ENCODE assay signal across 27 cellular contexts in the genomic region with DNA sequence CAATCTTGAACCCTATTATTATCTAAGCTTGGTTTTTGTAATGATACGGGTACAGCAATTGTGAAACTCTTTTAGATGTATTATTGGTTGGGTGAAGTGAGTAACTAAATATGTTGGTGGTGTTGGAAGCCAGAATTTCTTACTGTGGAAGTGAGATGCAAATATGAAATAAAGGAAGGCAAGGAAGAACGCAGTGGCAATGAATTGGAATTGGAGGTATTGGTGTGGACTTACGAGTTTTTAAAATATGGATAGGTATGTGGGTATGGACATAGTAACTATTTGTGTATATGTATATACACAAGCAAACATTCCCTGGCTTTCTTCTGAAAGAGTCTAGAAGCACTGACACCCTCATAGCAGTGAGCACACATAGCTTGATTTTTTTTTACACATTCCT.
"Had no signal": no experiment of that assay in that cellular context is flagged by ENCODE, and none has a peak within 500 bp of the region (broad histone marks: within the 10 kb centered on the region; RNA-seq: fewer than 3 reads in every experiment).

No MANE protein-coding gene starts in this region.

- ATAC-seq: left colon; left lung; natural killer cell treated with Interleukin-12 subunit alpha and Interleukin-12 subunit beta and Interleukin-15 and Interleukin-18, amount 100 ng/mL, for 72 hours; sciatic nerve; stimulated activated naive B cell treated with anti-CD40 and anti-IgM and Interleukin-4, amounts not matched to agents 10 μg/mL and 1 μg/mL and 100 μg/mL, for 72 hours; stimulated activated naive CD8-positive, alpha-beta T cell treated with anti-CD3 and anti-CD28 coated beads, Interleukin-15, Interleukin-2, amounts not matched to agents 100 U/mL and 50 U/mL, for 24 hours had no signal

- H3K27ac Mint-ChIP-seq: immature natural killer cell; mesothelial cell of epicardium; natural killer cell treated with Interleukin-12 subunit alpha and Interleukin-12 subunit beta and Interleukin-15 and Interleukin-18, amount 100 ng/mL, for 72 hours; progenitor cell of endocrine pancreas; type B pancreatic cell had no signal

- H3K4me1 ChIP-seq: left lung, right atrium auricular region, suprapubic skin, tibial artery, uterus had no signal

- DNase-seq: hypothalamus; immature natural killer cell; kidney; left colon; left lung; mesendoderm; naive B cell; ovary; stimulated activated CD4-positive, alpha-beta T cell treated with anti-CD3 and anti-CD28 coated beads, Interleukin-12 subunit alpha, Interleukin-12 subunit beta, amount 100 ng/mL, for 4 hours; stimulated activated CD4-positive, alpha-beta T cell treated with anti-CD3 and anti-CD28 coated beads, Interleukin-15, amount 100 ng/mL, for 24 hours; stimulated activated CD4-positive, alpha-beta T cell treated with anti-CD3 and anti-CD28 coated beads, Interleukin-2, amount 100 ng/mL, for 24 hours; stimulated activated CD4-positive, alpha-beta T cell treated with anti-CD3 and anti-CD28 coated beads, Interleukin-4, amount 100 ng/mL, for 1 hour; stimulated activated naive B cell treated with anti-CD40 and anti-IgM and Interleukin-4, amounts not matched to agents 10 μg/mL and 1 μg/mL and 100 μg/mL, for 72 hours; stimulated activated naive CD8-positive, alpha-beta T cell treated with anti-CD3 and anti-CD28 coated beads, Interleukin-15, Interleukin-2, amounts not matched to agents 100 U/mL and 50 U/mL, for 24 hours; stomach; tibial artery; uterus had no signal

- H3K4me1 Mint-ChIP-seq: immature natural killer cell, mesothelial cell of epicardium had no signal

- H3K9me3 ChIP-seq: left lung, ovary, right atrium auricular region, stomach, suprapubic skin, thoracic aorta, tibial artery, uterus had no signal

- H3K36me3 ChIP-seq: ovary, uterus had no signal

- H3K27me3 ChIP-seq: left lung, ovary, right atrium auricular region, stomach, suprapubic skin, tibial artery, uterus had no signal

- H3K9me3 Mint-ChIP-seq: immature natural killer cell; mesothelial cell of epicardium; naive B cell; natural killer cell treated with Interleukin-12 subunit alpha and Interleukin-12 subunit beta and Interleukin-15 and Interleukin-18, amount 100 ng/mL, for 72 hours; stimulated activated naive B cell treated with anti-CD40 and anti-IgM and Interleukin-4, amounts not matched to agents 10 μg/mL and 1 μg/mL and 100 μg/mL, for 72 hours; type B pancreatic cell had no signal

- H3K4me3 Mint-ChIP-seq: immature natural killer cell; mesothelial cell of epicardium; naive B cell; natural killer cell treated with Interleukin-12 subunit alpha and Interleukin-12 subunit beta and Interleukin-15 and Interleukin-18, amount 100 ng/mL, for 72 hours; stimulated activated naive B cell treated with anti-CD40 and anti-IgM and Interleukin-4, amounts not matched to agents 10 μg/mL and 1 μg/mL and 100 μg/mL, for 72 hours; type B pancreatic cell had no signal

- H3K27ac ChIP-seq: left lung, ovary, right atrium auricular region, skin epidermis, stomach, suprapubic skin, thoracic aorta, tibial artery, uterus had no signal

- H3K27me3 Mint-ChIP-seq: naive B cell; natural killer cell treated with Interleukin-12 subunit alpha and Interleukin-12 subunit beta and Interleukin-15 and Interleukin-18, amount 100 ng/mL, for 72 hours; progenitor cell of endocrine pancreas; stimulated activated naive B cell treated with anti-CD40 and anti-IgM and Interleukin-4, amounts not matched to agents 10 μg/mL and 1 μg/mL and 100 μg/mL, for 72 hours; type B pancreatic cell had no signal

- H3K4me3 ChIP-seq: left lung, lung, ovary, right atrium auricular region, skin epidermis, stomach, suprapubic skin, thoracic aorta, tibial artery, uterus had no signal
